8 cellular contexts compared by ENCODE assay signal in the genomic region with DNA sequence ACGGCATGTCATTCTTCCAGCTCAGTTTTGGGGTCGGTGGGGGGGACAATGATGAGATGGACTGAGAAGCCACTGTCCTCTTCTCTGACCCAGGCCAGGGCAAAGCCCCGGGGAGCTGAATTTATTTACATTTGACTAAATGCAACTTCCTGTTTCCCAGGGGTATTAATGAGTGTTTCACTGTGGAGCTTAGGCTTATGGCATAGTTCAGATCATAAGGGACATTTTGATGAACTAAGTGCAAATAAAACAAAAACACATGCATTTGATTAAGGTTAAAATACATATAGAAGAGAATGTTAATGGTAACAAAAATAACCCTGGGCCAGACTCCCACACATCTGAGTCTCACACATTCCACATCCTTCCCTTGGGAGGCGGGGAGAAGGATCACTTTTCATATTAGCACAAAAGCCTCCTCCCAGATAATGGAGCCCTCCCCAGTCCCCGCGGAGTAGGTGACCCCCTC.
DNase-seq lines count a peak whose midpoint lies in the region; ATAC-seq and TF ChIP-seq lines count a peak whose summit lies in the region.

No MANE protein-coding gene starts in this region.

- peaks cover 0 to 8% (median 0%) of the 10 kb centered on the region in 4 donors for H3K27me3 ChIP-seq in esophagus muscularis mucosa
- peaks cover 0 to 15% (median 10%) of the 10 kb centered on the region in 3 donors for H3K27me3 ChIP-seq in gastrocnemius medialis

- no peak for TF ChIP-seq CTCF in esophagus muscularis mucosa (IDR thresholded peaks at IDR 0.05)
- TF ChIP-seq CTCF in gastrocnemius medialis (IDR thresholded peaks at IDR 0.05 in 4 of 5, conservative IDR thresholded peaks at IDR 0.05 in 1 of 5), result no peak

- H3K36me3 ChIP-seq in esophagus muscularis mucosa, result no peaks in the 10 kb centered on the region
- H3K36me3 ChIP-seq in gastrocnemius medialis, result no peaks in the 10 kb centered on the region

- H3K4me3 ChIP-seq in esophagus muscularis mucosa (peak overlapping the region; percentile 35 to 50 (median 38)), gastrocnemius medialis (peak overlapping the region; percentile 38 to 50 (median 44))

- intact Hi-C loops in esophagus muscularis mucosa (cut with DNase I) (no loop called here), gastrocnemius medialis (cut with DNase I; ENCODE audit: low total_unique reads) (no loop called here)

- TF ChIP-seq POLR2A in esophagus muscularis mucosa (IDR thresholded peaks at IDR 0.05; ENCODE audit: low read depth), result no peak
- TF ChIP-seq POLR2A in gastrocnemius medialis (IDR thresholded peaks at IDR 0.05), result no peak

- in situ Hi-C loops in gastrocnemius medialis (cut with MboI; ENCODE audit: low sequenced_read_pairs in 4 of 4), result no loop called here

- TF ChIP-seq EP300 in esophagus muscularis mucosa (IDR thresholded peaks at IDR 0.05), result no peak

- ATAC-seq in GM19351 (IDR thresholded peaks at IDR 0.05; ENCODE audit: unreplicated experiment), result peak; percentile 29
- ATAC-seq in gastrocnemius medialis, result no peak
- no peak for ATAC-seq in HG02642 (IDR thresholded peaks at IDR 0.05; ENCODE audit: poor library complexity, unreplicated experiment)

- peak overlapping the region in 2 of 4 donors; percentile 53 to 57 for H3K27ac ChIP-seq in esophagus muscularis mucosa (replicated peaks in 1 of 4)
- H3K27ac ChIP-seq in gastrocnemius medialis, result peak overlapping the region; percentile 37 to 54 (median 43)

- WGBS in esophagus muscularis mucosa, result 45% methylated on average over 6 of the region's 6 CpGs

- DNase-seq in NCI-H69 (lab: John Stamatoyannopoulos, UW), result peak; percentile 77
- no peak for DNase-seq in esophagus muscularis mucosa (ENCODE audit: extremely low spot score)
- DNase-seq in gastrocnemius medialis, result no peak
- no peak for DNase-seq in NCI-H187 treated with DMSO at 0.1 percent for 48 hours (lab: John Stamatoyannopoulos, UW)
- DNase-seq in LoVo (ENCODE audit: low spot score), result no peak
- DNase-seq in GM19240 (ENCODE audit: insufficient read length, low spot score), result no peak

- peaks cover 4 to 41% (median 23%) of the 10 kb centered on the region in 4 donors for H3K4me1 ChIP-seq in esophagus muscularis mucosa
- H3K4me1 ChIP-seq in gastrocnemius medialis, result peaks cover 4 to 14% of the 10 kb centered on the region in 2 donors

- H3K9me3 ChIP-seq in esophagus muscularis mucosa (no peaks in the 10 kb centered on the region), gastrocnemius medialis (no peaks in the 10 kb centered on the region)
